In genomic region chr5:81209386-81209785, GRCh38 we compare ENCODE assay signal across 12 cellular contexts. TPM values are rescaled to one million over a fixed set of nuclear protein-coding genes. Genes with fewer than 3 reads are reported as not detected.
DNase-seq lines count a peak whose midpoint lies in the region; ATAC-seq and TF ChIP-seq lines count a peak whose summit lies in the region.
"Had no signal": no experiment of that assay in that cellular context is flagged by ENCODE, and none has a peak within 500 bp of the region (broad histone marks: within the 10 kb centered on the region; RNA-seq: fewer than 3 reads in every experiment).

No MANE protein-coding gene starts in this region.

- intact Hi-C loops in PC-3 (cut with micrococcal nuclease) (no loop called here), mucosa of descending colon (cut with DNase I, micrococcal nuclease) (no loop called here)

- CTCF ChIA-PET in PC-3 (lab: Charles Lee) = no interaction called here

- no peaks in the 10 kb centered on the region for H3K4me1 Mint-ChIP-seq in neural crest cell
- H3K4me1 Mint-ChIP-seq in stimulated activated effector memory CD8-positive, alpha-beta T cell treated with anti-CD3 and anti-CD28 coated beads, Interleukin-12 subunit alpha, Interleukin-12 subunit beta, amount 100 ng/mL, for 72 hours = peaks cover 26% of the 10 kb centered on the region

- DNase-seq in NCI-H146 (lab: John Stamatoyannopoulos, UW) (peak; percentile 38), NCI-H146 treated with DMSO at 0.1 percent for 48 hours (lab: John Stamatoyannopoulos, UW; ENCODE audit: unreplicated experiment) (no peak), PC-3 (no peak), neural crest cell (ENCODE audit: low read depth, low spot score) (no peak), NCI-H1105 (lab: John Stamatoyannopoulos, UW) (no peak), mucosa of descending colon (no peak)
- DNase-seq in stimulated activated effector memory CD8-positive, alpha-beta T cell treated with anti-CD3 and anti-CD28 coated beads, Interleukin-12 subunit alpha, Interleukin-12 subunit beta, amount 100 ng/mL, for 72 hours (ENCODE audit: low spot score in 2 of 2) = no peak

- H3K9me3 ChIP-seq in PC-3 (ENCODE audit: low read length) (no peaks in the 10 kb centered on the region), mucosa of descending colon (no peaks in the 10 kb centered on the region)

- no peaks in the 10 kb centered on the region for H3K27me3 ChIP-seq in PC-3 (ENCODE audit: low read length)

- H3K9me2 ChIP-seq in PC-3 (replicated peaks; ENCODE audit: low read length) = no peaks in the 10 kb centered on the region

- peaks cover 24% of the 10 kb centered on the region for H3K4me1 ChIP-seq in PC-3 (ENCODE audit: insufficient read depth, low read length)
- no peaks in the 10 kb centered on the region for H3K4me1 ChIP-seq in mucosa of descending colon (ENCODE audit: low read depth)

- H3K27ac ChIP-seq in PC-3 (ENCODE audit: low read length) = peak overlapping the region; percentile 47
- H3K27ac ChIP-seq: 22Rv1 had no signal

- POLR2A ChIA-PET in PC-3 (lab: Charles Lee; ENCODE audit: unreplicated experiment) = no interaction called here

- no peak overlapping the region for H3K4me3 Mint-ChIP-seq in neural crest cell
- H3K4me3 Mint-ChIP-seq in stimulated activated effector memory CD8-positive, alpha-beta T cell treated with anti-CD3 and anti-CD28 coated beads, Interleukin-12 subunit alpha, Interleukin-12 subunit beta, amount 100 ng/mL, for 72 hours = no peak overlapping the region

- peak overlapping the region; percentile 64 for H3K27ac Mint-ChIP-seq in neural crest cell (ENCODE audit: unreplicated experiment)
- H3K27ac Mint-ChIP-seq in stimulated activated effector memory CD8-positive, alpha-beta T cell treated with anti-CD3 and anti-CD28 coated beads, Interleukin-12 subunit alpha, Interleukin-12 subunit beta, amount 100 ng/mL, for 72 hours = peak overlapping the region; percentile 29

- H3K36me3 ChIP-seq in PC-3 (ENCODE audit: low read depth, low read length) = no peaks in the 10 kb centered on the region
- no peaks in the 10 kb centered on the region for H3K36me3 ChIP-seq in mucosa of descending colon (ENCODE audit: low read depth)

- H3K9me3 Mint-ChIP-seq in neural crest cell = no peaks in the 10 kb centered on the region
- H3K9me3 Mint-ChIP-seq in stimulated activated effector memory CD8-positive, alpha-beta T cell treated with anti-CD3 and anti-CD28 coated beads, Interleukin-12 subunit alpha, Interleukin-12 subunit beta, amount 100 ng/mL, for 72 hours = no peaks in the 10 kb centered on the region

- no TSS peak for BruUV-seq in PC-3 (replicated peaks; lab: Mats Ljungman, UMichigan)

- no peak overlapping the region for H2AFZ ChIP-seq in PC-3 (ENCODE audit: low read length)

- no peak for TF ChIP-seq CTCF in PC-3 (conservative IDR thresholded peaks at IDR 0.05; ENCODE audit: low read depth, low read length)
- no peak for TF ChIP-seq CTCF in neural crest cell (conservative IDR thresholded peaks at IDR 0.05)
- TF ChIP-seq CTCF in mucosa of descending colon (IDR thresholded peaks at IDR 0.05) = no peak

- H3K79me2 ChIP-seq in PC-3 (ENCODE audit: low read length) = no peaks in the 10 kb centered on the region

- no peaks in the 10 kb centered on the region for H3K36me3 Mint-ChIP-seq in neural crest cell (ENCODE audit: low read depth)
- peaks cover 39% of the 10 kb centered on the region for H3K36me3 Mint-ChIP-seq in stimulated activated effector memory CD8-positive, alpha-beta T cell treated with anti-CD3 and anti-CD28 coated beads, Interleukin-12 subunit alpha, Interleukin-12 subunit beta, amount 100 ng/mL, for 72 hours

- H3F3A ChIP-seq in PC-3 (ENCODE audit: low read length, unreplicated experiment) = no peaks in the 10 kb centered on the region

- ATAC-seq in PC-3 (no peak), mucosa of descending colon (no peak), HG03460 (IDR thresholded peaks at IDR 0.05; ENCODE audit: unreplicated experiment) (no peak)
- ATAC-seq in stimulated activated effector memory CD8-positive, alpha-beta T cell treated with anti-CD3 and anti-CD28 coated beads, Interleukin-12 subunit alpha, Interleukin-12 subunit beta, amount 100 ng/mL, for 72 hours = no peak

- H3K27me3 Mint-ChIP-seq in neural crest cell (ENCODE audit: low read depth) = no peaks in the 10 kb centered on the region

- H4K20me1 ChIP-seq in PC-3 (ENCODE audit: low read length) = no peaks in the 10 kb centered on the region

- no peak overlapping the region for H3K9ac ChIP-seq in PC-3 (ENCODE audit: low read length)

- H3K4me2 ChIP-seq in PC-3 (ENCODE audit: low read length) = 0 out of 2 replicates have a peak overlapping the region, but pooled peaks have one; percentile 33

- H3K4me3 ChIP-seq in PC-3 (ENCODE audit: low read length) = no peak overlapping the region
- no peak overlapping the region for H3K4me3 ChIP-seq in mucosa of descending colon

RNA-seq across cellular contexts. Expression of gene CKMT2, which starts 23.7 kb away (rescaled TPM):
- not detected in 2 replicates for total RNA-seq in PC-3 (2014; rRNA removed)
- 0.86 TPM in 1 of 2 replicates, not detected in the other for total RNA-seq in neural crest cell
- 1 to 10 TPM; 1.1 to 1.7 (median 1.6) TPM for total RNA-seq in mucosa of descending colon
- total RNA-seq: A673, Daoy, HT-29 had no signal
